In the genomic region with DNA sequence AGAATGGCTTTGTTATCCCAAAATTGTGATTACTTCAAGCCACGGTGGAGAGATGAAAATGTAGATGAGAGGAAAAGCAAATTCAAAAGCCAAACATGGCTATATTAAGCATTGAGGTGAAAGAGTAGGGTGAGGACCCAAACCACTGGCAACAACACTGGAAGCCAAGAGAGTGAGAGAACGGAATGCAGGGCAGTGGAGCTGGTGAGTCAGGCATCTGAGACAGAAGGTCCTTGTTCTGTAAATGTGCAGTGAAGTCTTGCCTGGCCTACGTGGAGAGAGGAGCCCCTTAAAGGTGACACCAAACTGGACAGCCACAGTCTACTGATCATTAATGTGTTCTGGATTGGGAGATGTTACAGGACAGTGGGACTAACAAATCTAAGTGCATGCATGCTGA, we compare ENCODE assay signal across 1 cellular context.
TF ChIP-seq lines count a peak whose summit lies in the region.

No MANE protein-coding gene starts in this region.

TF ChIP-seq in H1, 55 proteins besides CTCF, POLR2A, EP300 and RAD21:
- TF ChIP-seq BRCA1 (IDR thresholded peaks at IDR 0.05; ENCODE audit: low read depth, low read length) (no peak), FOSL1 (IDR thresholded peaks at IDR 0.05; ENCODE audit: insufficient read depth, low read depth, low read length) (no peak), KDM4A (IDR thresholded peaks at IDR 0.05; ENCODE audit: low read depth, low read length, severe bottlenecking) (no peak), CTBP2 (IDR thresholded peaks at IDR 0.05; ENCODE audit: borderline replicate concordance, insufficient read depth, insufficient read length, low read length) (no peak), POU5F1 (IDR thresholded peaks at IDR 0.05; ENCODE audit: low read depth, low read length) (no peak)
